In genomic region chr10:118725784-118726507, GRCh38 we compare ENCODE assay signal across 11 cellular contexts. TPM values are rescaled to one million over a fixed set of nuclear protein-coding genes. Genes with fewer than 3 reads are reported as not detected.
DNase-seq lines count a peak whose midpoint lies in the region; ATAC-seq, FAIRE-seq and TF ChIP-seq lines count a peak whose summit lies in the region.
"Had no signal": no experiment of that assay in that cellular context is flagged by ENCODE, and none has a peak within 500 bp of the region (broad histone marks: within the 10 kb centered on the region; RNA-seq: fewer than 3 reads in every experiment).

No MANE protein-coding gene starts in this region.

- no peaks in the 10 kb centered on the region for H3K9me3 Mint-ChIP-seq in natural killer cell treated with Interleukin-12 subunit alpha and Interleukin-12 subunit beta and Interleukin-15 and Interleukin-18, amount 100 ng/mL, for 72 hours

- H3K4me1 ChIP-seq in keratinocyte (ENCODE audit: control insufficient read depth, extremely low read depth, insufficient read depth, low read length) = peaks cover 4% of the 10 kb centered on the region

- peaks cover 18 to 26% of the 10 kb centered on the region in 2 donors for H3K4me1 Mint-ChIP-seq in natural killer cell treated with Interleukin-12 subunit alpha and Interleukin-12 subunit beta and Interleukin-15 and Interleukin-18, amount 100 ng/mL, for 72 hours (ENCODE audit: low read depth in 2 of 2)

- H3K27ac Mint-ChIP-seq in natural killer cell treated with Interleukin-12 subunit alpha and Interleukin-12 subunit beta and Interleukin-15 and Interleukin-18, amount 100 ng/mL, for 72 hours = no peak overlapping the region

- DNase-seq in Right ventricle myocardium inferior (ENCODE audit: missing footprints) (no peak), cardiac septum (ENCODE audit: low spot score) (no peak), cardiac fibroblast (ENCODE audit: low read depth in 2 of 2) (peak; percentile 30 to 33), keratinocyte (ENCODE audit: low read depth, low spot score) (no peak)
- no peak for DNase-seq in activated CD8-positive, alpha-beta memory T cell treated with anti-CD3 and anti-CD28 coated beads for 24 hours
- no peak for DNase-seq in activated CD4-positive, alpha-beta T cell treated with anti-CD3 and anti-CD28 coated beads for 48 hours
- DNase-seq in natural killer cell treated with Interleukin-12 subunit alpha and Interleukin-12 subunit beta and Interleukin-15 and Interleukin-18, amount 100 ng/mL, for 72 hours (ENCODE audit: low spot score) = no peak
- DNase-seq: NCI-H1105 treated with DMSO at 0.1 percent for 48 hours; stimulated activated CD4-positive, alpha-beta T cell treated with anti-CD3 and anti-CD28 coated beads, Interleukin-4, amount 100 ng/mL, for 24 hours had no signal

- no peak overlapping the region for H3K27ac ChIP-seq in keratinocyte (ENCODE audit: control insufficient read depth, insufficient read depth, low read length)
- H3K27ac ChIP-seq: C4-2B had no signal

- ATAC-seq in Right ventricle myocardium inferior (peak; percentile 39), GM18867 (IDR thresholded peaks at IDR 0.05; ENCODE audit: unreplicated experiment) (no peak)
- no peak for ATAC-seq in natural killer cell treated with Interleukin-12 subunit alpha and Interleukin-12 subunit beta and Interleukin-15 and Interleukin-18, amount 100 ng/mL, for 72 hours

- no peaks in the 10 kb centered on the region for H3K27me3 ChIP-seq in keratinocyte (ENCODE audit: control insufficient read depth, extremely low read depth, insufficient read depth, low read length)

- intact Hi-C loops in Right ventricle myocardium inferior (cut with DNase I) (no loop called here), cardiac septum (cut with DNase I) (no loop called here)

- H3K79me2 ChIP-seq in keratinocyte (ENCODE audit: control insufficient read depth, insufficient read depth, low read length) = peaks cover 42% of the 10 kb centered on the region

- no peak overlapping the region for H3K4me3 Mint-ChIP-seq in natural killer cell treated with Interleukin-12 subunit alpha and Interleukin-12 subunit beta and Interleukin-15 and Interleukin-18, amount 100 ng/mL, for 72 hours

- peak; percentile 34 for FAIRE-seq in keratinocyte (lab: Jason Lieb, UNC)

- H3K4me3 ChIP-seq in cardiac fibroblast (replicated peaks in 1 of 2; ENCODE audit: low read depth in 2 of 2, low read length in 2 of 2) (no peak overlapping the region), keratinocyte (ENCODE audit: control insufficient read depth in 2 of 3, extremely low read depth in 1 of 3, insufficient read depth in 2 of 3, low read depth in 1 of 3, low read length in 3 of 3) (no peak overlapping the region)

- H3K36me3 ChIP-seq in keratinocyte (ENCODE audit: control insufficient read depth in 2 of 2, extremely low read depth in 1 of 2, insufficient read depth in 2 of 2, low read length in 2 of 2) = peaks cover 0 to 3% of the 10 kb centered on the region in 2 experiments

- H3K4me2 ChIP-seq in keratinocyte (ENCODE audit: control insufficient read depth, extremely low read depth, insufficient read depth, low read depth, low read length) = no peak overlapping the region

- dilution Hi-C loops in keratinocyte (cut with MboI; ENCODE audit: extremely low pct_ligation_motif_present, low sequenced_read_pairs) = no loop called here

- H3K27me3 Mint-ChIP-seq in natural killer cell treated with Interleukin-12 subunit alpha and Interleukin-12 subunit beta and Interleukin-15 and Interleukin-18, amount 100 ng/mL, for 72 hours = no peaks in the 10 kb centered on the region

- H4K20me1 ChIP-seq in keratinocyte (ENCODE audit: control insufficient read depth, extremely low read depth, insufficient read depth, low read length) = peaks cover 4% of the 10 kb centered on the region

- H3K9me1 ChIP-seq in keratinocyte (ENCODE audit: control insufficient read depth, extremely low read depth, insufficient read depth, low read length) = peaks cover 4% of the 10 kb centered on the region

- no peak overlapping the region for H3K9ac ChIP-seq in keratinocyte (ENCODE audit: control insufficient read depth, extremely low read depth, insufficient read depth, low read length)

- H3K9me3 ChIP-seq in keratinocyte (ENCODE audit: control insufficient read depth, low read depth, low read length) = no peaks in the 10 kb centered on the region

- no peaks in the 10 kb centered on the region for H3K36me3 Mint-ChIP-seq in natural killer cell treated with Interleukin-12 subunit alpha and Interleukin-12 subunit beta and Interleukin-15 and Interleukin-18, amount 100 ng/mL, for 72 hours

- no peak overlapping the region for H2AFZ ChIP-seq in keratinocyte (ENCODE audit: control insufficient read depth, low read length)

- no peak for TF ChIP-seq CTCF in cardiac fibroblast (IDR thresholded peaks at IDR 0.05; ENCODE audit: low read depth, low read length)
- TF ChIP-seq CTCF in keratinocyte (optimal IDR thresholded peaks at IDR 0.05 in 1 of 3, IDR thresholded peaks at IDR 0.05 in 1 of 3, conservative IDR thresholded peaks at IDR 0.05 in 1 of 3; ENCODE audit: extremely low read depth in 1 of 3, insufficient read depth in 2 of 3, low read length in 3 of 3) = no peak

RNA-seq across cellular contexts. Expression of gene CACUL1, which starts 28.8 kb away (rescaled TPM):
- total RNA-seq in Right ventricle myocardium inferior (23.6 TPM), cardiac septum (31.6 TPM)
- 19.5 to 36.5 TPM (median 20.1 TPM) in 3 replicates for polyA plus RNA-seq in keratinocyte
- 17.7 TPM for polyA plus RNA-seq in keratinocyte (2011; ENCODE audit: low read depth)
- polyA plus RNA-seq in keratinocyte (2011; cell fraction: cytosol; rRNA removed) = 12.9 and 20.4 TPM in 2 replicates
- 18.4 and 21.2 TPM in 2 replicates for polyA plus RNA-seq in keratinocyte (2011; cell fraction: nucleus; rRNA removed)
- polyA plus RNA-seq in keratinocyte (2012; ENCODE audit: low replicate concordance) = 16.3 and 21.8 TPM in 2 replicates
- 13.2 to 43.8 TPM (median 20.9 TPM) in 3 replicates for polyA minus RNA-seq in keratinocyte
- polyA minus RNA-seq in keratinocyte (2011; cell fraction: cytosol; rRNA and poly(A)+ RNA removed) = 27.2 TPM
- 29.6 and 42.8 TPM in 2 replicates for polyA minus RNA-seq in keratinocyte (2011; cell fraction: nucleus; rRNA and poly(A)+ RNA removed)
- total RNA-seq in natural killer cell treated with Interleukin-12 subunit alpha and Interleukin-12 subunit beta and Interleukin-15 and Interleukin-18, amount 100 ng/mL, for 72 hours = 10 to 100 TPM; 28.9 to 29.9 TPM

Comparison
In these comparisons a context has a peak if more than half of its experiments do, and no peak if none do; other contexts are left out.
1. DNase-seq: peak in cardiac fibroblast (2 of 2); none in Right ventricle myocardium inferior (single experiment), cardiac septum (single experiment), keratinocyte (single experiment), activated CD8-positive, alpha-beta memory T cell treated with anti-CD3 and anti-CD28 coated beads for 24 hours (single experiment), activated CD4-positive, alpha-beta T cell treated with anti-CD3 and anti-CD28 coated beads for 48 hours (single experiment) and natural killer cell treated with Interleukin-12 subunit alpha and Interleukin-12 subunit beta and Interleukin-15 and Interleukin-18, amount 100 ng/mL, for 72 hours (single experiment).